In genomic region chr17:2008332-2009126, GRCh38 we compare ENCODE assay signal across 15 cellular contexts.
"Had no signal": no experiment of that assay in that cellular context is flagged by ENCODE, and none has a peak within 500 bp of the region (broad histone marks: within the 10 kb centered on the region; RNA-seq: fewer than 3 reads in every experiment).

No MANE protein-coding gene starts in this region.

- H3K27me3 ChIP-seq: breast epithelium, dorsolateral prefrontal cortex, right lobe of liver had no signal

- DNase-seq: activated CD8-positive, alpha-beta memory T cell treated with anti-CD3 and anti-CD28 coated beads, Interleukin-2, amount 10 ng/mL, durations not matched to agents 7 days and 5 days; activated effector memory CD4-positive, alpha-beta T cell treated with anti-CD3 and anti-CD28 coated beads, Interleukin-2, amount 50 U/mL, for 16 hours; activated T-cell treated with anti-CD3 and anti-CD28 coated beads, Interleukin-2, amount 50 U/mL, for 4 hours; amygdala; dorsolateral prefrontal cortex; lower lobe of right lung; naive thymus-derived CD4-positive, alpha-beta T cell; nucleus accumbens; right lobe of liver; stimulated activated CD4-positive, alpha-beta T cell treated with anti-CD3 and anti-CD28 coated beads, Interleukin-2, amount 100 ng/mL, for 24 hours; stimulated activated naive CD4-positive, alpha-beta T cell; substantia nigra had no signal

- H3K9me3 ChIP-seq: breast epithelium, esophagus muscularis mucosa, lower lobe of right lung, psoas muscle, right lobe of liver had no signal

- H3K27ac ChIP-seq: esophagus muscularis mucosa, lower lobe of right lung, psoas muscle, right lobe of liver had no signal

- H3K36me3 ChIP-seq: breast epithelium, esophagus muscularis mucosa, lower lobe of right lung, right lobe of liver had no signal

- ATAC-seq: activated CD8-positive, alpha-beta memory T cell treated with anti-CD3 and anti-CD28 coated beads, Interleukin-2, amount 10 ng/mL, durations not matched to agents 7 days and 5 days; activated T-cell treated with anti-CD3 and anti-CD28 coated beads, Interleukin-2, amount 50 U/mL, for 4 hours; lower lobe of right lung; naive thymus-derived CD4-positive, alpha-beta T cell; psoas muscle; right lobe of liver had no signal

- H3K4me3 ChIP-seq: breast epithelium, dorsolateral prefrontal cortex, esophagus muscularis mucosa, lower lobe of right lung, psoas muscle, right lobe of liver had no signal
